In the genomic region with DNA sequence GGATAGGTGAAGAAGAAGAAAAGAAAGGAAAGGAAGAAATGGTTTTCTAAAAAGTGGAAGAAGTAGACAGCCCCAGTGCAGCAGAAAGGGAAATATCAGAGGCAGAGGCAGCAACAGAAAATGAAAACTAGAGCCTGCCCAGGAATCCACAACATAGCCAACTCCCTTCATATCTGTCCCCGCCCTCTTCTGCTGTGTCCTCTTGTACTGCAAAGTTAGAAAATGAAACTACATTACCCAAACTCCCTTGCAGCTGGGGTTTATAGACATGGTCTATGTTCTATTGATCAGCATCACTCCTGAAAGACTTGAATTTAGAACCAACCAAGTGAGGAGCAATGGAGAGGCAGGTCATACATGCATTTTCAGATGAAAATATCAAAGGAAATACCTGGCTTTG, we compare ENCODE assay signal across 1 cellular context.
TF ChIP-seq lines count a peak whose summit lies in the region.

No MANE protein-coding gene starts in this region.

TF ChIP-seq in WTC11, 78 proteins besides CTCF, POLR2A, EP300 and RAD21 (continued from another document):
- TF ChIP-seq, protein P1, sequence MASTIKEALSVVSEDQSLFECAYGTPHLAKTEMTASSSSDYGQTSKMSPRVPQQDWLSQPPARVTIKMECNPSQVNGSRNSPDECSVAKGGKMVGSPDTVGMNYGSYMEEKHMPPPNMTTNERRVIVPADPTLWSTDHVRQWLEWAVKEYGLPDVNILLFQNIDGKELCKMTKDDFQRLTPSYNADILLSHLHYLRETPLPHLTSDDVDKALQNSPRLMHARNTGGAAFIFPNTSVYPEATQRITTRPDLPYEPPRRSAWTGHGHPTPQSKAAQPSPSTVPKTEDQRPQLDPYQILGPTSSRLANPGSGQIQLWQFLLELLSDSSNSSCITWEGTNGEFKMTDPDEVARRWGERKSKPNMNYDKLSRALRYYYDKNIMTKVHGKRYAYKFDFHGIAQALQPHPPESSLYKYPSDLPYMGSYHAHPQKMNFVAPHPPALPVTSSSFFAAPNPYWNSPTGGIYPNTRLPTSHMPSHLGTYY (CRISPR knock-in tag; IDR thresholded peaks at IDR 0.05), result no peak
- TF ChIP-seq PRRX2 (CRISPR knock-in tag; IDR thresholded peaks at IDR 0.05) (no peak), NR2C2 (CRISPR knock-in tag; IDR thresholded peaks at IDR 0.05) (no peak)
- TF ChIP-seq, protein P2, sequence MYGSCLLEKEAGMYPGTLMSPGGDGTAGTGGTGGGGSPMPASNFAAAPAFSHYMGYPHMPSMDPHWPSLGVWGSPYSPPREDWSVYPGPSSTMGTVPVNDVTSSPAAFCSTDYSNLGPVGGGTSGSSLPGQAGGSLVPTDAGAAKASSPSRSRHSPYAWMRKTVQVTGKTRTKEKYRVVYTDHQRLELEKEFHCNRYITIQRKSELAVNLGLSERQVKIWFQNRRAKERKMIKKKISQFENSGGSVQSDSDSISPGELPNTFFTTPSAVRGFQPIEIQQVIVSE (CRISPR knock-in tag; IDR thresholded peaks at IDR 0.05; ENCODE audit: borderline replicate concordance), result no peak
- TF ChIP-seq, protein P3, sequence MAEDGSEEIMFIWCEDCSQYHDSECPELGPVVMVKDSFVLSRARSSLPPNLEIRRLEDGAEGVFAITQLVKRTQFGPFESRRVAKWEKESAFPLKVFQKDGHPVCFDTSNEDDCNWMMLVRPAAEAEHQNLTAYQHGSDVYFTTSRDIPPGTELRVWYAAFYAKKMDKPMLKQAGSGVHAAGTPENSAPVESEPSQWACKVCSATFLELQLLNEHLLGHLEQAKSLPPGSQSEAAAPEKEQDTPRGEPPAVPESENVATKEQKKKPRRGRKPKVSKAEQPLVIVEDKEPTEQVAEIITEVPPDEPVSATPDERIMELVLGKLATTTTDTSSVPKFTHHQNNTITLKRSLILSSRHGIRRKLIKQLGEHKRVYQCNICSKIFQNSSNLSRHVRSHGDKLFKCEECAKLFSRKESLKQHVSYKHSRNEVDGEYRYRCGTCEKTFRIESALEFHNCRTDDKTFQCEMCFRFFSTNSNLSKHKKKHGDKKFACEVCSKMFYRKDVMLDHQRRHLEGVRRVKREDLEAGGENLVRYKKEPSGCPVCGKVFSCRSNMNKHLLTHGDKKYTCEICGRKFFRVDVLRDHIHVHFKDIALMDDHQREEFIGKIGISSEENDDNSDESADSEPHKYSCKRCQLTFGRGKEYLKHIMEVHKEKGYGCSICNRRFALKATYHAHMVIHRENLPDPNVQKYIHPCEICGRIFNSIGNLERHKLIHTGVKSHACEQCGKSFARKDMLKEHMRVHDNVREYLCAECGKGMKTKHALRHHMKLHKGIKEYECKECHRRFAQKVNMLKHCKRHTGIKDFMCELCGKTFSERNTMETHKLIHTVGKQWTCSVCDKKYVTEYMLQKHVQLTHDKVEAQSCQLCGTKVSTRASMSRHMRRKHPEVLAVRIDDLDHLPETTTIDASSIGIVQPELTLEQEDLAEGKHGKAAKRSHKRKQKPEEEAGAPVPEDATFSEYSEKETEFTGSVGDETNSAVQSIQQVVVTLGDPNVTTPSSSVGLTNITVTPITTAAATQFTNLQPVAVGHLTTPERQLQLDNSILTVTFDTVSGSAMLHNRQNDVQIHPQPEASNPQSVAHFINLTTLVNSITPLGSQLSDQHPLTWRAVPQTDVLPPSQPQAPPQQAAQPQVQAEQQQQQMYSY (CRISPR knock-in tag; IDR thresholded peaks at IDR 0.05), result no peak
